24 cellular contexts compared by ENCODE assay signal in genomic region chr4:188275686-188276085, GRCh38.
"Had no signal": no experiment of that assay in that cellular context is flagged by ENCODE, and none has a peak within 500 bp of the region (broad histone marks: within the 10 kb centered on the region; RNA-seq: fewer than 3 reads in every experiment).

No MANE protein-coding gene starts in this region.

- H3K27ac ChIP-seq: SJCRH30 had no signal

- H3K4me3 ChIP-seq: SJCRH30 had no signal

- DNase-seq: IMR-90, Karpas-422, KG1, MV-4-11, NCI-H1048, NCI-H1105, NCI-H1417, NCI-H1436 treated with DMSO at 0.1 percent for 48 hours, NCI-H1694, NCI-H187 treated with DMSO at 0.1 percent for 48 hours, NCI-H2029 treated with DMSO at 0.1 percent for 48 hours, NCI-H2107, NCI-H226, NCI-H446, NCI-H510A, NCI-H524 treated with DMSO at 0.1 percent for 48 hours, NCI-H69, NCI-H774, SHP77 treated with DMSO at 0.1 percent for 48 hours, SJCRH30 had no signal

- ATAC-seq: HepG2, Panc1, Right ventricle myocardium inferior, SK-N-SH treated with all-trans-retinoic acid at 6 μM for 48 hours had no signal

- H3K9me3 ChIP-seq: SJCRH30 had no signal

- FAIRE-seq: HepG2 had no signal

- H3K36me3 ChIP-seq: SJCRH30 had no signal

- H3K27me3 ChIP-seq: SJCRH30 had no signal

- H3K4me1 ChIP-seq: SJCRH30 had no signal
